35 cellular contexts compared by ENCODE assay signal in genomic region chr15:65330934-65331645, GRCh38. TPM values are rescaled to one million over a fixed set of nuclear protein-coding genes. Genes with fewer than 3 reads are reported as not detected.
DNase-seq lines count a peak whose midpoint lies in the region; ATAC-seq, FAIRE-seq and TF ChIP-seq lines count a peak whose summit lies in the region.
"Had no signal": no experiment of that assay in that cellular context is flagged by ENCODE, and none has a peak within 500 bp of the region (broad histone marks: within the 10 kb centered on the region; RNA-seq: fewer than 3 reads in every experiment).

No MANE protein-coding gene starts in this region.

- no peak for TF ChIP-seq POLR2A in A549 (IDR thresholded peaks at IDR 0.05; ENCODE audit: low read length)
- no peak for TF ChIP-seq POLR2A in GM12878 (IDR thresholded peaks at IDR 0.05; ENCODE audit: low read depth, low read length)

- H3K4me1 Mint-ChIP-seq in H9: peaks cover 31 to 39% of the 10 kb centered on the region in 2 experiments
- H3K4me1 Mint-ChIP-seq: CD4-positive, alpha-beta memory T cell had no signal

- no peaks in the 10 kb centered on the region; the same call in 1 of the 2 replicates for H3K27me3 Mint-ChIP-seq in H9 (ENCODE audit: low read depth)

- DNase-seq in A549 (ENCODE audit: low read depth in 1 of 2, low spot score in 1 of 2) (no peak), H9 (no peak), GM12878 (ENCODE audit: low read depth, low spot score) (no peak), iPS-NIHi7 (ENCODE audit: extremely low spot score) (peak; percentile 36), NCI-H524 treated with DMSO at 0.1 percent for 48 hours (lab: John Stamatoyannopoulos, UW) (no peak), ACHN (no peak)
- DNase-seq in activated effector memory CD4-positive, alpha-beta T cell treated with Interleukin-2 at 50 U/mL for 16 hours: no peak
- DNase-seq: activated CD4-positive, alpha-beta memory T cell treated with anti-CD3 and anti-CD28 coated beads for 36 hours; activated CD4-positive, CD25-positive, alpha-beta regulatory T cell treated with anti-CD3 and anti-CD28 coated beads, Interleukin-2, amount 50 U/mL, for 72 hours; activated CD8-positive, alpha-beta memory T cell treated with anti-CD3 and anti-CD28 coated beads, Interleukin-2, amount 50 U/mL, for 4 hours; activated naive CD4-positive, alpha-beta T cell treated with Interleukin-2 at 50 U/mL for 16 hours; AML-193; CD4-positive, alpha-beta memory T cell; central memory CD4-positive, alpha-beta T cell; hypothalamus; left ventricle myocardium inferior; NCI-H1048; NCI-H446; stimulated activated CD4-positive, alpha-beta T cell treated with anti-CD3 and anti-CD28 coated beads, Interleukin-12 subunit alpha, Interleukin-12 subunit beta, amount 100 ng/mL, for 4 hours; stimulated activated CD4-positive, alpha-beta T cell treated with anti-CD3 and anti-CD28 coated beads, Interleukin-4, amount 100 ng/mL, for 1 hour; stomach; T-helper 1 cell had no signal

- no peak overlapping the region for H3T11ph ChIP-seq in H9 (ENCODE audit: low read length)

- TF ChIP-seq EP300 in A549 (IDR thresholded peaks at IDR 0.05) (no peak), GM12878 (IDR thresholded peaks at IDR 0.05; ENCODE audit: borderline replicate concordance in 1 of 2, control insufficient read depth in 1 of 2, low read depth in 2 of 2, low read length in 2 of 2) (no peak)

- H3K4me3 ChIP-seq in A549: no peak overlapping the region
- H3K4me3 ChIP-seq in GM12878: no peak overlapping the region
- H3K4me3 ChIP-seq: left ventricle myocardium inferior, prostate gland, right lobe of liver, SJSA1, stomach had no signal

- ATAC-seq in A549 (no peak), GM12878 (no peak), HG02884 (IDR thresholded peaks at IDR 0.05; ENCODE audit: unreplicated experiment) (no peak)
- ATAC-seq: right lobe of liver had no signal

- H2BK12ac ChIP-seq in H9 (ENCODE audit: insufficient read length, low read depth, low read length): no peak overlapping the region

- peaks cover 19 to 28% (median 25%) of the 10 kb centered on the region in 3 experiments; a peak in 6 of 7 replicates for H3K36me3 Mint-ChIP-seq in H9 (ENCODE audit: insufficient read depth in 1 of 3, low read depth in 3 of 3)
- H3K36me3 Mint-ChIP-seq: activated CD4-positive, alpha-beta memory T cell treated with anti-CD3 and anti-CD28 coated beads for 36 hours; CD4-positive, alpha-beta memory T cell; IgD-negative memory B cell had no signal

- H3K4me2 ChIP-seq in A549: no peak overlapping the region
- no peak overlapping the region for H3K4me2 ChIP-seq in H9 (ENCODE audit: insufficient read depth, insufficient read length, low read length)
- H3K4me2 ChIP-seq in GM12878 (ENCODE audit: control insufficient read depth, insufficient read depth): no peak overlapping the region

- H3K36me3 ChIP-seq in GM12878 (ENCODE audit: control insufficient read depth in 2 of 2, insufficient read depth in 2 of 2, low read length in 1 of 2): no peaks in the 10 kb centered on the region
- H3K36me3 ChIP-seq: left ventricle myocardium inferior, prostate gland, right lobe of liver, SJSA1, stomach had no signal

- no peak overlapping the region for H3K18ac ChIP-seq in H9 (ENCODE audit: insufficient read length, low read depth, low read length)

- intact Hi-C loops in GM12878 (cut with micrococcal nuclease; ENCODE audit: unreplicated experiment): no loop called here

- no peak overlapping the region for H2BK120ac ChIP-seq in H9 (ENCODE audit: low read depth, low read length, poor library complexity, severe bottlenecking)

- H4K8ac ChIP-seq in H9 (replicated peaks; ENCODE audit: insufficient read length, low read depth, low read length): no peak overlapping the region

- H3K9ac ChIP-seq in H9 (ENCODE audit: extremely low read depth, insufficient read length, low read length): no peak overlapping the region
- no peak overlapping the region for H3K9ac ChIP-seq in GM12878 (ENCODE audit: control insufficient read depth, insufficient read depth, low read length)

- POLR2A ChIA-PET in A549 (lab: Yijun Ruan, JAX) (no interaction called here), GM12878 (lab: Charles Lee) (no interaction called here)

- no peaks in the 10 kb centered on the region for H3K23me2 ChIP-seq in H9 (ENCODE audit: insufficient read length, low read depth, low read length, poor library complexity, severe bottlenecking)

- H2AFZ ChIP-seq in H9 (ENCODE audit: low read length) (no peak overlapping the region), GM12878 (ENCODE audit: control insufficient read depth, low read depth, low read length) (no peak overlapping the region)

- H3K79me2 ChIP-seq in H9 (ENCODE audit: insufficient read depth, low read length) (no peaks in the 10 kb centered on the region; the same call in 1 of the 2 replicates), GM12878 (ENCODE audit: control insufficient read depth, insufficient read depth, low read length) (no peaks in the 10 kb centered on the region)

- H3K27ac Mint-ChIP-seq in H9: peak overlapping the region in 2 of 3 experiments; percentile 22 to 74; a peak in 3 of 7 replicates
- H3K27ac Mint-ChIP-seq: activated CD4-positive, alpha-beta memory T cell treated with anti-CD3 and anti-CD28 coated beads for 36 hours; CD4-positive, alpha-beta memory T cell had no signal

- H2BK15ac ChIP-seq in H9 (ENCODE audit: low read depth, low read length): no peak overlapping the region

- H3K4me1 ChIP-seq in A549 (no peaks in the 10 kb centered on the region), H9 (ENCODE audit: insufficient read depth, low read length) (no peaks in the 10 kb centered on the region; the same call in 1 of the 2 replicates), GM12878 (ENCODE audit: control insufficient read depth, insufficient read depth, low read length) (no peaks in the 10 kb centered on the region)
- H3K4me1 ChIP-seq: prostate gland, right lobe of liver, SJSA1 had no signal

- 78% methylated on average over 22 of the region's 22 CpGs for WGBS in A549 (ENCODE audit: missing lambda C conversion rate)
- no CpG with 5 or more reads among the region's 22 CpGs for WGBS in H9 (ENCODE audit: extremely low coverage, insufficient read length, low lambda C conversion rate)
- 55% methylated on average over 22 of the region's 22 CpGs for WGBS in GM12878 (ENCODE audit: insufficient coverage, insufficient replicate concordance, low lambda C conversion rate, missing lambda C conversion rate)

- no peak overlapping the region for H2AK5ac ChIP-seq in H9 (ENCODE audit: insufficient read length, low read length)

- H3K27me3 ChIP-seq in H9 (ENCODE audit: insufficient read depth, low read length) (no peaks in the 10 kb centered on the region), GM12878 (replicated peaks in 1 of 2; ENCODE audit: control insufficient read depth in 2 of 2, insufficient read depth in 2 of 2, low read length in 1 of 2) (no peaks in the 10 kb centered on the region; a peak in 1 of 4 replicates)
- H3K27me3 ChIP-seq: right lobe of liver, SJSA1 had no signal

- H3K4ac ChIP-seq in H9 (ENCODE audit: low read depth, low read length): no peak overlapping the region

- no peak for FAIRE-seq in A549 (lab: Jason Lieb, UNC)
- no peak for FAIRE-seq in GM12878 (lab: Jason Lieb, UNC)
- FAIRE-seq: H54, TTC549 had no signal

- no peak overlapping the region for H4K5ac ChIP-seq in H9 (ENCODE audit: insufficient read length, low read depth, low read length)

- CTCF ChIA-PET in A549 (lab: Yijun Ruan, JAX): interaction anchor here (1.0 to 7.5 kb wide), 4 partner anchors 12 to 68 kb away, joined by 3 to 75 read pairs (median 18); no protein-coding TSS in a partner anchor
- CTCF ChIA-PET in GM12878 (lab: Yijun Ruan, JAX): interaction anchor here (0.6 to 1.9 kb wide), 3 partner anchors 10 to 292 kb away, joined by 3 to 8 read pairs (median 3); no protein-coding TSS in a partner anchor

- SMC1A ChIA-PET in GM12878 (lab: Charles Lee; ENCODE audit: uncharacterized antibody, unreplicated experiment): no interaction called here

- H3K56ac ChIP-seq in H9 (ENCODE audit: insufficient read length, low read depth, low read length): no peak overlapping the region

- in situ Hi-C loops in GM12878 (cut with MboI) (no loop called here), ACHN (cut with HindIII; ENCODE audit: low pct_ligation_motif_present, low pct_unique_long_range_greater_than_20kb, low sequenced_read_pairs) (no loop called here)

- H4K20me1 ChIP-seq in H9 (ENCODE audit: control insufficient read depth, insufficient read depth, insufficient read length): no peaks in the 10 kb centered on the region
- no peaks in the 10 kb centered on the region for H4K20me1 ChIP-seq in GM12878 (ENCODE audit: control insufficient read depth, insufficient read depth)

- RAD21 ChIA-PET in GM12878 (lab: Charles Lee; ENCODE audit: unreplicated experiment): no interaction called here

- TF ChIP-seq RAD21 in A549 (conservative IDR thresholded peaks at IDR 0.05 in 1 of 2, IDR thresholded peaks at IDR 0.05 in 1 of 2) (no peak), GM12878 (IDR thresholded peaks at IDR 0.05; ENCODE audit: insufficient read depth, low read depth, low read length) (no peak)

- H4K91ac ChIP-seq in H9 (ENCODE audit: insufficient read length, low read depth, low read length): no peak overlapping the region

- no peak for TF ChIP-seq CTCF in A549 (IDR thresholded peaks at IDR 0.05)
- no peak for TF ChIP-seq CTCF in H9 (conservative IDR thresholded peaks at IDR 0.05)
- TF ChIP-seq CTCF in GM12878 (IDR thresholded peaks at IDR 0.05 in 2 of 3, conservative IDR thresholded peaks at IDR 0.05 in 1 of 3; ENCODE audit: control insufficient read depth in 2 of 3, extremely low read depth in 1 of 3, insufficient read depth in 1 of 3, low read depth in 3 of 3, low read length in 3 of 3): no peak

- BruUV-seq in GM12878 (replicated peaks; lab: Mats Ljungman, UMichigan): no TSS peak

- H3K9me3 Mint-ChIP-seq in H9: no peaks in the 10 kb centered on the region; a peak in 1 of 5 replicates
- H3K9me3 Mint-ChIP-seq: activated CD4-positive, alpha-beta memory T cell treated with anti-CD3 and anti-CD28 coated beads for 36 hours; CD4-positive, alpha-beta memory T cell; IgD-negative memory B cell had no signal

- H3K9me3 ChIP-seq in A549: no peaks in the 10 kb centered on the region
- no peaks in the 10 kb centered on the region for H3K9me3 ChIP-seq in H9 (ENCODE audit: control insufficient read depth, low read depth, low read length)
- H3K9me3 ChIP-seq in GM12878 (replicated peaks; ENCODE audit: control insufficient read depth, insufficient read depth, low read length): no peaks in the 10 kb centered on the region
- H3K9me3 ChIP-seq: left ventricle myocardium inferior, prostate gland, right lobe of liver, SJSA1, stomach had no signal

- H3K4me3 Mint-ChIP-seq in H9: no peak overlapping the region
- H3K4me3 Mint-ChIP-seq: activated CD4-positive, alpha-beta memory T cell treated with anti-CD3 and anti-CD28 coated beads for 36 hours; CD4-positive, alpha-beta memory T cell; IgD-negative memory B cell had no signal

- H3K27ac ChIP-seq in A549: no peak overlapping the region
- H3K27ac ChIP-seq in H9 (ENCODE audit: insufficient read length, low read depth, low read length): no peak overlapping the region
- H3K27ac ChIP-seq in GM12878 (ENCODE audit: control insufficient read depth, insufficient read depth): no peak overlapping the region
- H3K27ac ChIP-seq: left ventricle myocardium inferior, prostate gland, right lobe of liver, SJSA1, stomach had no signal

- no peak overlapping the region for H3K14ac ChIP-seq in H9 (ENCODE audit: insufficient read depth, low read length)

- no peak overlapping the region for H3K23ac ChIP-seq in H9 (ENCODE audit: insufficient read length, low read depth, low read length)

- H2BK5ac ChIP-seq in H9 (ENCODE audit: insufficient read length, low read length): no peak overlapping the region

- H2BK20ac ChIP-seq in H9 (ENCODE audit: low read depth, low read length, poor library complexity, severe bottlenecking): no peak overlapping the region

- no peaks in the 10 kb centered on the region for H3K79me1 ChIP-seq in H9 (ENCODE audit: insufficient read depth, low read depth, low read length, poor library complexity, severe bottlenecking)

RNA-seq across cellular contexts. Expression of gene RNU5B-1, which starts 26.6 kb away (rescaled TPM):
- not detected in 2 replicates for polyA plus RNA-seq in A549 (2011; rRNA removed)
- polyA plus RNA-seq in A549 (2012; cell fraction: cytosol; rRNA removed): not detected in 2 replicates
- not detected in 2 replicates for polyA plus RNA-seq in A549 (2012; cell fraction: nucleus; rRNA removed)
- not detected in 3 replicates for polyA plus RNA-seq in A549 (2017; fragmentation: RNase III; extraction: RNeasy Plus Mini Kit Qiagen cat#74134 plus additional on column Dnase treatment)
- polyA minus RNA-seq in A549 (2011; rRNA and poly(A)+ RNA removed): under 0.01 TPM in 2 replicates
- not detected in 2 replicates for total RNA-seq in H9 (2021)
- total RNA-seq in GM12878 (2013; cell fraction: nucleolus; rRNA removed): not detected in 2 replicates
- not detected in 2 replicates for total RNA-seq in GM12878 (2014; rRNA removed)
- total RNA-seq in GM12878 (2014; rRNA removed; fragmentation: Illumina TruSeq; extraction: Trizol): not detected in 2 replicates
- total RNA-seq in GM12878 (2021): 14.3 and 19.1 TPM in 2 replicates
- not detected for polyA plus RNA-seq in GM12878 (2011; ENCODE audit: low read depth)
- not detected in 2 replicates for polyA plus RNA-seq in GM12878 (2011; rRNA removed)
- polyA plus RNA-seq in GM12878 (2011; cell fraction: cytosol; rRNA removed): not detected in 2 replicates
- under 0.01 TPM in 1 of 2 replicates, not detected in the other for polyA plus RNA-seq in GM12878 (2011; cell fraction: nucleus; rRNA removed)
- not detected in 2 replicates for polyA plus RNA-seq in GM12878 (2012)
- polyA plus RNA-seq in GM12878 (2014; fragmentation: Illumina TruSeq; extraction: Trizol): not detected in 2 replicates
- not detected for polyA plus RNA-seq in GM12878 (2014; fragmentation: Nextera tagmentation; extraction: Ambion mirVana)
- polyA plus RNA-seq in GM12878 (2014; rRNA removed): not detected in 2 replicates
- polyA plus RNA-seq in GM12878 (2016; fragmentation: Nextera tagmentation; extraction: Ambion mirVana): not detected
- under 0.01 and 15,416 TPM in 2 replicates for polyA minus RNA-seq in GM12878 (2011; rRNA and poly(A)+ RNA removed)
- polyA minus RNA-seq in GM12878 (2011; cell fraction: cytosol; rRNA and poly(A)+ RNA removed): 1,790 and 2,489 TPM in 2 replicates
- polyA minus RNA-seq in GM12878 (2011; cell fraction: nucleus; rRNA and poly(A)+ RNA removed): under 0.01 TPM in 2 replicates
- total RNA-seq: A172; activated CD4-positive, alpha-beta memory T cell treated with anti-CD3 and anti-CD28 coated beads for 36 hours; dermis microvascular lymphatic vessel endothelial cell; HT-29; myocyte; prostate gland; RPMI7951; SJSA1; stomach had no signal
- polyA plus RNA-seq: CD4-positive, alpha-beta memory T cell; IgD-negative memory B cell; stomach; thymus had no signal

RNA-seq across cellular contexts. Expression of gene RNU5A-1, which starts 35.2 kb away (rescaled TPM):
- polyA plus RNA-seq in A549 (2011; rRNA removed): not detected in 2 replicates
- not detected in 2 replicates for polyA plus RNA-seq in A549 (2012; cell fraction: cytosol; rRNA removed)
- polyA plus RNA-seq in A549 (2012; cell fraction: nucleus; rRNA removed): not detected in 2 replicates
- not detected in 3 replicates for polyA plus RNA-seq in A549 (2017; fragmentation: RNase III; extraction: RNeasy Plus Mini Kit Qiagen cat#74134 plus additional on column Dnase treatment)
- polyA minus RNA-seq in A549 (2011; rRNA and poly(A)+ RNA removed): under 0.01 TPM in 2 replicates
- not detected in 2 replicates for total RNA-seq in H9 (2021)
- not detected in 2 replicates for total RNA-seq in GM12878 (2013; cell fraction: nucleolus; rRNA removed)
- total RNA-seq in GM12878 (2014; rRNA removed): not detected in 2 replicates
- not detected in 2 replicates for total RNA-seq in GM12878 (2014; rRNA removed; fragmentation: Illumina TruSeq; extraction: Trizol)
- total RNA-seq in GM12878 (2021): not detected in 2 replicates
- not detected for polyA plus RNA-seq in GM12878 (2011; ENCODE audit: low read depth)
- polyA plus RNA-seq in GM12878 (2011; rRNA removed): not detected in 2 replicates
- not detected in 2 replicates for polyA plus RNA-seq in GM12878 (2011; cell fraction: cytosol; rRNA removed)
- polyA plus RNA-seq in GM12878 (2011; cell fraction: nucleus; rRNA removed): not detected in 2 replicates
- not detected in 2 replicates for polyA plus RNA-seq in GM12878 (2012)
- not detected in 2 replicates for polyA plus RNA-seq in GM12878 (2014; fragmentation: Illumina TruSeq; extraction: Trizol)
- not detected for polyA plus RNA-seq in GM12878 (2014; fragmentation: Nextera tagmentation; extraction: Ambion mirVana)
- polyA plus RNA-seq in GM12878 (2014; rRNA removed): not detected in 2 replicates
- not detected for polyA plus RNA-seq in GM12878 (2016; fragmentation: Nextera tagmentation; extraction: Ambion mirVana)
- polyA minus RNA-seq in GM12878 (2011; rRNA and poly(A)+ RNA removed): under 0.01 and 10,433 TPM in 2 replicates
- polyA minus RNA-seq in GM12878 (2011; cell fraction: cytosol; rRNA and poly(A)+ RNA removed): 1,037 and 1,074 TPM in 2 replicates
- polyA minus RNA-seq in GM12878 (2011; cell fraction: nucleus; rRNA and poly(A)+ RNA removed): under 0.01 TPM in 2 replicates
- total RNA-seq: A172; activated CD4-positive, alpha-beta memory T cell treated with anti-CD3 and anti-CD28 coated beads for 36 hours; CD4-positive, alpha-beta memory T cell; dermis microvascular lymphatic vessel endothelial cell; HT-29; left ventricle myocardium inferior; myocyte; prostate gland; right lobe of liver; RPMI7951; SJSA1; stomach had no signal
- polyA plus RNA-seq: CD4-positive, alpha-beta memory T cell; IgD-negative memory B cell; stomach; thymus had no signal

RNA-seq across cellular contexts. Expression of gene PARP16, which starts 44.4 kb away (rescaled TPM):
- polyA plus RNA-seq in A549 (2011; rRNA removed) (9.8 and 11.2 TPM in 2 replicates), A549 (2017; fragmentation: RNase III; extraction: RNeasy Plus Mini Kit Qiagen cat#74134 plus additional on column Dnase treatment) (6.7 to 7.7 TPM (median 7.5 TPM) in 3 replicates), GM12878 (2011; rRNA removed) (9.8 and 10.1 TPM in 2 replicates), GM12878 (2014; fragmentation: Illumina TruSeq; extraction: Trizol) (11.9 and 13.0 TPM in 2 replicates), GM12878 (2014; fragmentation: Nextera tagmentation; extraction: Ambion mirVana) (1 to 10 TPM; 4.9 to 7.6 TPM), GM12878 (2014; rRNA removed) (9.8 and 10.0 TPM in 2 replicates), GM12878 (2016; fragmentation: Nextera tagmentation; extraction: Ambion mirVana) (10 to 100 TPM; 13.9 to 15.7 TPM)
- 7.0 and 9.9 TPM in 2 replicates for polyA plus RNA-seq in A549 (2012; cell fraction: cytosol; rRNA removed)
- 5.7 and 6.7 TPM in 2 replicates for polyA plus RNA-seq in A549 (2012; cell fraction: nucleus; rRNA removed)
- 12.3 and 13.4 TPM in 2 replicates for polyA minus RNA-seq in A549 (2011; rRNA and poly(A)+ RNA removed)
- total RNA-seq in H9 (2021) (3.9 and 4.3 TPM in 2 replicates), GM12878 (2014; rRNA removed) (6.4 and 8.6 TPM in 2 replicates), GM12878 (2014; rRNA removed; fragmentation: Illumina TruSeq; extraction: Trizol) (7.6 and 8.4 TPM in 2 replicates), GM12878 (2021) (10.1 and 11.3 TPM in 2 replicates)
- total RNA-seq in GM12878 (2013; cell fraction: nucleolus; rRNA removed): 14.4 and 14.6 TPM in 2 replicates
- 9.0 TPM for polyA plus RNA-seq in GM12878 (2011; ENCODE audit: low read depth)
- polyA plus RNA-seq in GM12878 (2011; cell fraction: cytosol; rRNA removed): 13.3 and 14.6 TPM in 2 replicates
- 10.6 and 12.4 TPM in 2 replicates for polyA plus RNA-seq in GM12878 (2011; cell fraction: nucleus; rRNA removed)
- polyA plus RNA-seq in GM12878 (2012): 8.9 and 13.2 TPM in 2 replicates
- 7.8 and 14.0 TPM in 2 replicates for polyA minus RNA-seq in GM12878 (2011; rRNA and poly(A)+ RNA removed)
- 6.1 and 10.7 TPM in 2 replicates for polyA minus RNA-seq in GM12878 (2011; cell fraction: cytosol; rRNA and poly(A)+ RNA removed)
- polyA minus RNA-seq in GM12878 (2011; cell fraction: nucleus; rRNA and poly(A)+ RNA removed): 5.0 and 10.1 TPM in 2 replicates

RNA-seq across cellular contexts. Expression of gene IGDCC3, which starts 46.7 kb away (rescaled TPM):
- polyA plus RNA-seq in A549 (2011; rRNA removed) (0.04 TPM in 1 of 2 replicates, not detected in the other), A549 (2017; fragmentation: RNase III; extraction: RNeasy Plus Mini Kit Qiagen cat#74134 plus additional on column Dnase treatment) (0.04 to 0.12 TPM (median 0.11 TPM) in 3 replicates), GM12878 (2011; rRNA removed) (not detected in 2 replicates), GM12878 (2014; fragmentation: Illumina TruSeq; extraction: Trizol) (not detected in 2 replicates), GM12878 (2014; fragmentation: Nextera tagmentation; extraction: Ambion mirVana) (not detected), GM12878 (2014; rRNA removed) (not detected in 2 replicates), GM12878 (2016; fragmentation: Nextera tagmentation; extraction: Ambion mirVana) (under 1 TPM; 0.15 to 0.20 TPM)
- 0.04 and 0.09 TPM in 2 replicates for polyA plus RNA-seq in A549 (2012; cell fraction: cytosol; rRNA removed)
- 0.11 and 0.20 TPM in 2 replicates for polyA plus RNA-seq in A549 (2012; cell fraction: nucleus; rRNA removed)
- polyA minus RNA-seq in A549 (2011; rRNA and poly(A)+ RNA removed): not detected in 2 replicates
- total RNA-seq in H9 (2021) (17.9 and 18.9 TPM in 2 replicates), GM12878 (2014; rRNA removed) (not detected in 2 replicates), GM12878 (2014; rRNA removed; fragmentation: Illumina TruSeq; extraction: Trizol) (not detected in 2 replicates), GM12878 (2021) (0.10 and 0.13 TPM in 2 replicates)
- total RNA-seq in GM12878 (2013; cell fraction: nucleolus; rRNA removed): not detected in 2 replicates
- polyA plus RNA-seq in GM12878 (2011; ENCODE audit: low read depth): not detected
- polyA plus RNA-seq in GM12878 (2011; cell fraction: cytosol; rRNA removed): not detected in 2 replicates
- polyA plus RNA-seq in GM12878 (2011; cell fraction: nucleus; rRNA removed): not detected in 2 replicates
- not detected in 2 replicates for polyA plus RNA-seq in GM12878 (2012)
- polyA minus RNA-seq in GM12878 (2011; rRNA and poly(A)+ RNA removed): not detected in 2 replicates
- not detected in 2 replicates for polyA minus RNA-seq in GM12878 (2011; cell fraction: cytosol; rRNA and poly(A)+ RNA removed)
- not detected in 2 replicates for polyA minus RNA-seq in GM12878 (2011; cell fraction: nucleus; rRNA and poly(A)+ RNA removed)
- total RNA-seq: activated CD4-positive, alpha-beta memory T cell treated with anti-CD3 and anti-CD28 coated beads for 36 hours; CD4-positive, alpha-beta memory T cell; dermis microvascular lymphatic vessel endothelial cell; HT-29; right lobe of liver; RPMI7951; SJSA1 had no signal
- polyA plus RNA-seq: CD4-positive, alpha-beta memory T cell; IgD-negative memory B cell had no signal

Comparison
In these comparisons a context has a peak if more than half of its experiments do, and no peak if none do; other contexts are left out.
1. Of the 24 proteins assayed by ChIP-seq in both GM12878 and A549: peak only in GM12878: none; only in A549: none; in both: REST; in neither: 23.